Comparison of ENCODE assay signal across 11 cellular contexts in the genomic region with DNA sequence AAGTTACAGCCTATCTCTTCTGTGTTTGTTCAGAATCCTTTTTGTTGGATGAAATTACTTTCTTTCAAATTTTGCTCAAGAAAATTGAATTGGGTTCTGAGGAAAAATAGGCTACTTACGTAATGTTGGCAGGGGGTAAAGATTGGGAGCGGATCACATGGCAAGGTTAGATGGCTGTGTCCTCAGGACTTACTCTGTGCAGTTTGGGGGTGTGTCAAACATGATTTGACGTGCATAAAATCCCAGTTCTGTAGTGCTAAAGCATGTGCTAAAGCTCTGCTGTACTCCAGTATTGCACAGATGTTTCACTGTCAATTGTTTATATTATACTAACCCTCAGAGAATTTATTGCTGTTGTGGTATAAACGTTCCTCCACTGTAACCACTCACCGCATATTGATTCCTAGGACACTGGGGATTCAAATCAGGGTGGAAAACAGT. TPM values are rescaled to one million over a fixed set of nuclear protein-coding genes. Genes with fewer than 3 reads are reported as not detected.
A peak's percentile ranks its signal among the peaks of the same experiment; 100 is the strongest.
DNase-seq lines count a peak whose midpoint lies in the region; ATAC-seq, FAIRE-seq and TF ChIP-seq lines count a peak whose summit lies in the region.
"Had no signal": no experiment of that assay in that cellular context is flagged by ENCODE, and none has a peak within 500 bp of the region (broad histone marks: within the 10 kb centered on the region; RNA-seq: fewer than 3 reads in every experiment).

No MANE protein-coding gene starts in this region.

- H3K4me3 ChIP-seq in keratinocyte (ENCODE audit: control insufficient read depth in 2 of 3, extremely low read depth in 1 of 3, insufficient read depth in 2 of 3, low read depth in 1 of 3, low read length in 3 of 3) (peak overlapping the region; percentile 58 to 95 (median 92)), stomach (no peak overlapping the region)
- H3K4me3 ChIP-seq: K562 had no signal

- H3K4me3 Mint-ChIP-seq in activated T-cell treated with anti-CD3 and anti-CD28 coated beads, Interleukin-2, amount 50 U/mL, for 72 hours, result peak overlapping the region; percentile 97 to 98
- H3K4me3 Mint-ChIP-seq in type B pancreatic cell, result peak overlapping the region; percentile 8
- H3K4me3 Mint-ChIP-seq in CD14-positive monocyte, result peak overlapping the region in 1 of 2 donors; percentile 28
- H3K4me3 Mint-ChIP-seq: endodermal cell had no signal

- WGBS in stomach, 5 donors, result 45 to 58% (median 51%) methylated on average over 5 of the region's 5 CpGs

- H2AFZ ChIP-seq in keratinocyte (ENCODE audit: control insufficient read depth, low read length), result no peak overlapping the region

- TF ChIP-seq POLR2A in stomach (IDR thresholded peaks at IDR 0.05), result no peak

- H3K4me2 ChIP-seq in keratinocyte (ENCODE audit: control insufficient read depth, extremely low read depth, insufficient read depth, low read depth, low read length), result peak overlapping the region; percentile 87

- H3K9me3 ChIP-seq in keratinocyte (ENCODE audit: control insufficient read depth, low read depth, low read length) (no peaks in the 10 kb centered on the region), stomach (no peaks in the 10 kb centered on the region)

- intact Hi-C loops in CD14-positive monocyte (cut with micrococcal nuclease) (no loop called here), stomach (cut with DNase I; ENCODE audit: low total_unique reads) (no loop called here)

- H3K79me2 ChIP-seq in keratinocyte (ENCODE audit: control insufficient read depth, insufficient read depth, low read length), result peaks cover 86% of the 10 kb centered on the region

- H4K20me1 ChIP-seq in keratinocyte (ENCODE audit: control insufficient read depth, extremely low read depth, insufficient read depth, low read length), result no peaks in the 10 kb centered on the region

- no peak for TF ChIP-seq EP300 in stomach (IDR thresholded peaks at IDR 0.05)

- no peak for ATAC-seq in activated T-cell treated with anti-CD3 and anti-CD28 coated beads, Interleukin-2, amount 50 U/mL, for 72 hours (replicated peaks in 1 of 2)
- ATAC-seq: K562 had no signal

- H3K27ac ChIP-seq in keratinocyte (ENCODE audit: control insufficient read depth, insufficient read depth, low read length) (peak overlapping the region; percentile 39), stomach (peak overlapping the region in 2 of 5 donors; percentile 3 to 91)

- H3K9ac ChIP-seq in keratinocyte (ENCODE audit: control insufficient read depth, extremely low read depth, insufficient read depth, low read length), result peak overlapping the region; percentile 94

- H3K27me3 ChIP-seq in keratinocyte (ENCODE audit: control insufficient read depth, extremely low read depth, insufficient read depth, low read length) (no peaks in the 10 kb centered on the region), stomach (peaks cover 0 to 18% (median 8%) of the 10 kb centered on the region in 3 donors)

- peak overlapping the region; percentile 82 for H3K27ac Mint-ChIP-seq in activated T-cell treated with anti-CD3 and anti-CD28 coated beads, Interleukin-2, amount 50 U/mL, for 72 hours
- H3K27ac Mint-ChIP-seq in type B pancreatic cell (no peak overlapping the region), CD14-positive monocyte (no peak overlapping the region)
- H3K27ac Mint-ChIP-seq: endodermal cell had no signal

- H3K9me1 ChIP-seq in keratinocyte (ENCODE audit: control insufficient read depth, extremely low read depth, insufficient read depth, low read length), result no peaks in the 10 kb centered on the region

- peaks cover 10 to 12% of the 10 kb centered on the region in 2 donors for H3K36me3 Mint-ChIP-seq in activated T-cell treated with anti-CD3 and anti-CD28 coated beads, Interleukin-2, amount 50 U/mL, for 72 hours (ENCODE audit: insufficient read depth in 2 of 2)
- no peaks in the 10 kb centered on the region for H3K36me3 Mint-ChIP-seq in type B pancreatic cell
- H3K36me3 Mint-ChIP-seq in CD14-positive monocyte, result peaks cover 0 to 2% of the 10 kb centered on the region in 2 donors

- peak; percentile 76 for FAIRE-seq in keratinocyte (lab: Jason Lieb, UNC)
- FAIRE-seq: K562 had no signal

- peaks cover 93% of the 10 kb centered on the region for H3K4me1 Mint-ChIP-seq in activated T-cell treated with anti-CD3 and anti-CD28 coated beads, Interleukin-2, amount 50 U/mL, for 72 hours (ENCODE audit: low read depth)
- peaks cover 11% of the 10 kb centered on the region for H3K4me1 Mint-ChIP-seq in type B pancreatic cell (ENCODE audit: unreplicated experiment)
- peaks cover 13% of the 10 kb centered on the region for H3K4me1 Mint-ChIP-seq in CD14-positive monocyte

- no peak for DNase-seq in activated T-cell treated with anti-CD3 and anti-CD28 coated beads, Interleukin-2, amount 50 U/mL, for 72 hours
- no peak for DNase-seq in activated T-cell treated with anti-CD3 and anti-CD28 coated beads, Interleukin-2, amount 50 U/mL, for 48 hours
- DNase-seq in amniotic epithelial cell (ENCODE audit: low read depth) (peak; percentile 56), keratinocyte (ENCODE audit: low read depth, low spot score) (no peak), type B pancreatic cell (ENCODE audit: extremely low spot score, unreplicated experiment) (no peak), NCI-H2227 treated with DMSO at 0.1 percent for 48 hours (lab: John Stamatoyannopoulos, UW) (no peak), CD14-positive monocyte (ENCODE audit: low spot score) (no peak), stomach (no peak)
- DNase-seq: activated CD8-positive, alpha-beta memory T cell treated with anti-CD3 and anti-CD28 coated beads, Interleukin-2, amount 50 U/mL, for 48 hours; endodermal cell had no signal

- peaks cover 59% of the 10 kb centered on the region for H3K4me1 ChIP-seq in keratinocyte (ENCODE audit: control insufficient read depth, extremely low read depth, insufficient read depth, low read length)
- peaks cover 8 to 54% (median 44%) of the 10 kb centered on the region in 4 donors for H3K4me1 ChIP-seq in stomach

- peaks cover 67% of the 10 kb centered on the region for H3K27me3 Mint-ChIP-seq in activated T-cell treated with anti-CD3 and anti-CD28 coated beads, Interleukin-2, amount 50 U/mL, for 72 hours (ENCODE audit: low read depth)
- H3K27me3 Mint-ChIP-seq in type B pancreatic cell (peaks cover 78% of the 10 kb centered on the region), CD14-positive monocyte (ENCODE audit: low read depth in 3 of 3) (peaks cover 52 to 84% (median 71%) of the 10 kb centered on the region in 3 donors)

- H3K36me3 ChIP-seq in keratinocyte (ENCODE audit: control insufficient read depth in 2 of 2, extremely low read depth in 1 of 2, insufficient read depth in 2 of 2, low read length in 2 of 2) (peaks cover 8 to 36% of the 10 kb centered on the region in 2 experiments), stomach (no peaks in the 10 kb centered on the region)

- H3K9me3 Mint-ChIP-seq in activated T-cell treated with anti-CD3 and anti-CD28 coated beads, Interleukin-2, amount 50 U/mL, for 72 hours, result no peaks in the 10 kb centered on the region
- no peaks in the 10 kb centered on the region for H3K9me3 Mint-ChIP-seq in type B pancreatic cell
- H3K9me3 Mint-ChIP-seq in CD14-positive monocyte, result peaks cover 0 to 7% (median 4%) of the 10 kb centered on the region in 7 donors
- H3K9me3 Mint-ChIP-seq: endodermal cell had no signal

- dilution Hi-C loops in keratinocyte (cut with MboI; ENCODE audit: extremely low pct_ligation_motif_present, low sequenced_read_pairs), result no loop called here

- no peak for TF ChIP-seq CTCF in keratinocyte (optimal IDR thresholded peaks at IDR 0.05 in 1 of 3, IDR thresholded peaks at IDR 0.05 in 1 of 3, conservative IDR thresholded peaks at IDR 0.05 in 1 of 3; ENCODE audit: extremely low read depth in 1 of 3, insufficient read depth in 2 of 3, low read length in 3 of 3)
- no peak for TF ChIP-seq CTCF in type B pancreatic cell (conservative IDR thresholded peaks at IDR 0.05)
- no peak for TF ChIP-seq CTCF in CD14-positive monocyte (IDR thresholded peaks at IDR 0.05)
- TF ChIP-seq CTCF in stomach (IDR thresholded peaks at IDR 0.05), result no peak

RNA-seq across cellular contexts. Expression of a gene that starts 2.6 kb away (rescaled TPM):
- 10 to 100 TPM in 1 of 2 donors, 1 to 10 TPM in 1; 6.2 to 13.1 TPM for total RNA-seq in activated T-cell treated with anti-CD3 and anti-CD28 coated beads, Interleukin-2, amount 50 U/mL, for 72 hours
- polyA plus RNA-seq in keratinocyte (114 to 280 TPM (median 268 TPM) in 3 replicates), CD14-positive monocyte (under 1 TPM; 0.14 to 0.18 TPM), stomach (1 to 10 TPM; 2.9 to 4.1 (median 2.9) TPM)
- 14.3 TPM for polyA plus RNA-seq in keratinocyte (2011; ENCODE audit: low read depth)
- polyA plus RNA-seq in keratinocyte (2011; cell fraction: cytosol; rRNA removed), result 116 and 207 TPM in 2 replicates
- polyA plus RNA-seq in keratinocyte (2011; cell fraction: nucleus; rRNA removed), result 173 and 193 TPM in 2 replicates
- 33.4 and 214 TPM in 2 replicates for polyA plus RNA-seq in keratinocyte (2012; ENCODE audit: low replicate concordance)
- 118 to 284 TPM (median 138 TPM) in 3 replicates for polyA minus RNA-seq in keratinocyte
- 325 TPM for polyA minus RNA-seq in keratinocyte (2011; cell fraction: cytosol; rRNA and poly(A)+ RNA removed)
- 170 and 250 TPM in 2 replicates for polyA minus RNA-seq in keratinocyte (2011; cell fraction: nucleus; rRNA and poly(A)+ RNA removed)
- total RNA-seq in type B pancreatic cell (ENCODE audit: low replicate concordance) (6.6 and 11.6 TPM in 2 replicates), stomach (10 to 100 TPM in 3 of 5 donors, 1 to 10 TPM in 2; 6.8 to 18.8 (median 16.0) TPM)

Comparison
In these comparisons a context has a peak if more than half of its experiments do, and no peak if none do; other contexts are left out.
1. H3K4me3 ChIP-seq: peak in keratinocyte (3 of 3); none in stomach (0 of 4).